ENCODE assay signal across 3 cellular contexts in the genomic region with DNA sequence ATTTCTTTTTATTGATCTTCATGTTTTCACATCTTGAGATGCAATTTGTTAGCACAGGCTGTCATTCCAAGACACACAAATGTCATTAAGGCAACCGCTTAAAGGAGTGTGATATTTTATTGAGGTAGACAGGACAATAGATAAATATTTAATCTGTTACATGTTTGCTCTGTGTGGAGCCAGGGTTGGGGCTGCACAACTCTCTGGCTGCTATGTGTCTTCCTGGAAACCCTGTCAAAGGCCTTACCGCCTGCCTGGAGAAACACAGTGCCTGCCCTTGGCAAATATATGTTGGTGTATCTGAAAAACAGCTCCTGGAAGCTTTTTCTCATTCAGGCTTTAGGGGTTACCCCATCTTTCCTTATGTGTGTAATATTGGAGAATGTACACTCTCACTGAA.
TF ChIP-seq lines count a peak whose summit lies in the region.

No MANE protein-coding gene starts in this region.

TF ChIP-seq in liver, 16 proteins besides CTCF, POLR2A, EP300 and RAD21:
- no peak for TF ChIP-seq YY1 (IDR thresholded peaks at IDR 0.05)
- TF ChIP-seq HNF4A (conservative IDR thresholded peaks at IDR 0.05): peak in 1 of 2 donors; percentile 37
- no peak for TF ChIP-seq EGR1 (IDR thresholded peaks at IDR 0.05; ENCODE audit: low read depth in 2 of 2)
- TF ChIP-seq FOXA2 (IDR thresholded peaks at IDR 0.05): peak; percentile 36
- TF ChIP-seq JUND (IDR thresholded peaks at IDR 0.05): no peak
- TF ChIP-seq HNF4G (IDR thresholded peaks at IDR 0.05): no peak
- no peak for TF ChIP-seq GABPA (IDR thresholded peaks at IDR 0.05 in 1 of 2, conservative IDR thresholded peaks at IDR 0.05 in 1 of 2)
- no peak for TF ChIP-seq FOXA1 (IDR thresholded peaks at IDR 0.05)
- no peak for TF ChIP-seq SP1 (IDR thresholded peaks at IDR 0.05)
- TF ChIP-seq NR2F2 (IDR thresholded peaks at IDR 0.05): no peak
- TF ChIP-seq, protein P1, sequence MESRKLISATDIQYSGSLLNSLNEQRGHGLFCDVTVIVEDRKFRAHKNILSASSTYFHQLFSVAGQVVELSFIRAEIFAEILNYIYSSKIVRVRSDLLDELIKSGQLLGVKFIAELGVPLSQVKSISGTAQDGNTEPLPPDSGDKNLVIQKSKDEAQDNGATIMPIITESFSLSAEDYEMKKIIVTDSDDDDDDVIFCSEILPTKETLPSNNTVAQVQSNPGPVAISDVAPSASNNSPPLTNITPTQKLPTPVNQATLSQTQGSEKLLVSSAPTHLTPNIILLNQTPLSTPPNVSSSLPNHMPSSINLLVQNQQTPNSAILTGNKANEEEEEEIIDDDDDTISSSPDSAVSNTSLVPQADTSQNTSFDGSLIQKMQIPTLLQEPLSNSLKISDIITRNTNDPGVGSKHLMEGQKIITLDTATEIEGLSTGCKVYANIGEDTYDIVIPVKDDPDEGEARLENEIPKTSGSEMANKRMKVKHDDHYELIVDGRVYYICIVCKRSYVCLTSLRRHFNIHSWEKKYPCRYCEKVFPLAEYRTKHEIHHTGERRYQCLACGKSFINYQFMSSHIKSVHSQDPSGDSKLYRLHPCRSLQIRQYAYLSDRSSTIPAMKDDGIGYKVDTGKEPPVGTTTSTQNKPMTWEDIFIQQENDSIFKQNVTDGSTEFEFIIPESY (IDR thresholded peaks at IDR 0.05): no peak
- TF ChIP-seq RXRA (IDR thresholded peaks at IDR 0.05): peak; percentile 49 to 63
- no peak for TF ChIP-seq TAF1 (conservative IDR thresholded peaks at IDR 0.05)
- TF ChIP-seq, protein P2, sequence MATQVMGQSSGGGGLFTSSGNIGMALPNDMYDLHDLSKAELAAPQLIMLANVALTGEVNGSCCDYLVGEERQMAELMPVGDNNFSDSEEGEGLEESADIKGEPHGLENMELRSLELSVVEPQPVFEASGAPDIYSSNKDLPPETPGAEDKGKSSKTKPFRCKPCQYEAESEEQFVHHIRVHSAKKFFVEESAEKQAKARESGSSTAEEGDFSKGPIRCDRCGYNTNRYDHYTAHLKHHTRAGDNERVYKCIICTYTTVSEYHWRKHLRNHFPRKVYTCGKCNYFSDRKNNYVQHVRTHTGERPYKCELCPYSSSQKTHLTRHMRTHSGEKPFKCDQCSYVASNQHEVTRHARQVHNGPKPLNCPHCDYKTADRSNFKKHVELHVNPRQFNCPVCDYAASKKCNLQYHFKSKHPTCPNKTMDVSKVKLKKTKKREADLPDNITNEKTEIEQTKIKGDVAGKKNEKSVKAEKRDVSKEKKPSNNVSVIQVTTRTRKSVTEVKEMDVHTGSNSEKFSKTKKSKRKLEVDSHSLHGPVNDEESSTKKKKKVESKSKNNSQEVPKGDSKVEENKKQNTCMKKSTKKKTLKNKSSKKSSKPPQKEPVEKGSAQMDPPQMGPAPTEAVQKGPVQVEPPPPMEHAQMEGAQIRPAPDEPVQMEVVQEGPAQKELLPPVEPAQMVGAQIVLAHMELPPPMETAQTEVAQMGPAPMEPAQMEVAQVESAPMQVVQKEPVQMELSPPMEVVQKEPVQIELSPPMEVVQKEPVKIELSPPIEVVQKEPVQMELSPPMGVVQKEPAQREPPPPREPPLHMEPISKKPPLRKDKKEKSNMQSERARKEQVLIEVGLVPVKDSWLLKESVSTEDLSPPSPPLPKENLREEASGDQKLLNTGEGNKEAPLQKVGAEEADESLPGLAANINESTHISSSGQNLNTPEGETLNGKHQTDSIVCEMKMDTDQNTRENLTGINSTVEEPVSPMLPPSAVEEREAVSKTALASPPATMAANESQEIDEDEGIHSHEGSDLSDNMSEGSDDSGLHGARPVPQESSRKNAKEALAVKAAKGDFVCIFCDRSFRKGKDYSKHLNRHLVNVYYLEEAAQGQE (IDR thresholded peaks at IDR 0.05): no peak
- TF ChIP-seq, protein P3, sequence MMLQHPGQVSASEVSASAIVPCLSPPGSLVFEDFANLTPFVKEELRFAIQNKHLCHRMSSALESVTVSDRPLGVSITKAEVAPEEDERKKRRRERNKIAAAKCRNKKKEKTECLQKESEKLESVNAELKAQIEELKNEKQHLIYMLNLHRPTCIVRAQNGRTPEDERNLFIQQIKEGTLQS (IDR thresholded peaks at IDR 0.05): no peak
- TF ChIP-seq, protein P4, sequence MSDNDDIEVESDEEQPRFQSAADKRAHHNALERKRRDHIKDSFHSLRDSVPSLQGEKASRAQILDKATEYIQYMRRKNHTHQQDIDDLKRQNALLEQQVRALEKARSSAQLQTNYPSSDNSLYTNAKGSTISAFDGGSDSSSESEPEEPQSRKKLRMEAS (IDR thresholded peaks at IDR 0.05): peak; percentile 58

TF ChIP-seq in HepG2, 621 proteins besides CTCF, POLR2A, EP300 and RAD21:
- TF ChIP-seq ZNF44 (CRISPR knock-in tag; IDR thresholded peaks at IDR 0.05) (no peak), RFX5 (IDR thresholded peaks at IDR 0.05; ENCODE audit: low read depth, low read length) (no peak), ZNF235 (CRISPR knock-in tag; IDR thresholded peaks at IDR 0.05; ENCODE audit: borderline replicate concordance) (no peak), ZNF7 (CRISPR knock-in tag; IDR thresholded peaks at IDR 0.05) (no peak), MYC (CRISPR knock-in tag; IDR thresholded peaks at IDR 0.05; ENCODE audit: borderline replicate concordance) (no peak)
- TF ChIP-seq, protein P5, sequence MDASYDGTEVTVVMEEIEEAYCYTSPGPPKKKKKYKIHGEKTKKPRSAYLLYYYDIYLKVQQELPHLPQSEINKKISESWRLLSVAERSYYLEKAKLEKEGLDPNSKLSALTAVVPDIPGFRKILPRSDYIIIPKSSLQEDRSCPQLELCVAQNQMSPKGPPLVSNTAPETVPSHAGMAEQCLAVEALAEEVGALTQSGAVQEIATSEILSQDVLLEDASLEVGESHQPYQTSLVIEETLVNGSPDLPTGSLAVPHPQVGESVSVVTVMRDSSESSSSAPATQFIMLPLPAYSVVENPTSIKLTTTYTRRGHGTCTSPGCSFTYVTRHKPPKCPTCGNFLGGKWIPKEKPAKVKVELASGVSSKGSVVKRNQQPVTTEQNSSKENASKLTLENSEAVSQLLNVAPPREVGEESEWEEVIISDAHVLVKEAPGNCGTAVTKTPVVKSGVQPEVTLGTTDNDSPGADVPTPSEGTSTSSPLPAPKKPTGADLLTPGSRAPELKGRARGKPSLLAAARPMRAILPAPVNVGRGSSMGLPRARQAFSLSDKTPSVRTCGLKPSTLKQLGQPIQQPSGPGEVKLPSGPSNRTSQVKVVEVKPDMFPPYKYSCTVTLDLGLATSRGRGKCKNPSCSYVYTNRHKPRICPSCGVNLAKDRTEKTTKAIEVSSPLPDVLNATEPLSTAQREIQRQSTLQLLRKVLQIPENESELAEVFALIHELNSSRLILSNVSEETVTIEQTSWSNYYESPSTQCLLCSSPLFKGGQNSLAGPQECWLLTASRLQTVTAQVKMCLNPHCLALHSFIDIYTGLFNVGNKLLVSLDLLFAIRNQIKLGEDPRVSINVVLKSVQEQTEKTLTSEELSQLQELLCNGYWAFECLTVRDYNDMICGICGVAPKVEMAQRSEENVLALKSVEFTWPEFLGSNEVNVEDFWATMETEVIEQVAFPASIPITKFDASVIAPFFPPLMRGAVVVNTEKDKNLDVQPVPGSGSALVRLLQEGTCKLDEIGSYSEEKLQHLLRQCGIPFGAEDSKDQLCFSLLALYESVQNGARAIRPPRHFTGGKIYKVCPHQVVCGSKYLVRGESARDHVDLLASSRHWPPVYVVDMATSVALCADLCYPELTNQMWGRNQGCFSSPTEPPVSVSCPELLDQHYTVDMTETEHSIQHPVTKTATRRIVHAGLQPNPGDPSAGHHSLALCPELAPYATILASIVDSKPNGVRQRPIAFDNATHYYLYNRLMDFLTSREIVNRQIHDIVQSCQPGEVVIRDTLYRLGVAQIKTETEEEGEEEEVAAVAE (CRISPR knock-in tag; IDR thresholded peaks at IDR 0.05; ENCODE audit: borderline replicate concordance): no peak

TF ChIP-seq in SK-N-SH, 30 proteins besides CTCF, POLR2A, EP300 and RAD21:
- TF ChIP-seq, protein P6, sequence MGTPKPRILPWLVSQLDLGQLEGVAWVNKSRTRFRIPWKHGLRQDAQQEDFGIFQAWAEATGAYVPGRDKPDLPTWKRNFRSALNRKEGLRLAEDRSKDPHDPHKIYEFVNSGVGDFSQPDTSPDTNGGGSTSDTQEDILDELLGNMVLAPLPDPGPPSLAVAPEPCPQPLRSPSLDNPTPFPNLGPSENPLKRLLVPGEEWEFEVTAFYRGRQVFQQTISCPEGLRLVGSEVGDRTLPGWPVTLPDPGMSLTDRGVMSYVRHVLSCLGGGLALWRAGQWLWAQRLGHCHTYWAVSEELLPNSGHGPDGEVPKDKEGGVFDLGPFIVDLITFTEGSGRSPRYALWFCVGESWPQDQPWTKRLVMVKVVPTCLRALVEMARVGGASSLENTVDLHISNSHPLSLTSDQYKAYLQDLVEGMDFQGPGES (IDR thresholded peaks at IDR 0.05; ENCODE audit: low read depth, low read length): no peak
- TF ChIP-seq SIN3A (IDR thresholded peaks at IDR 0.05; ENCODE audit: borderline replicate concordance, low read depth, low read length) (no peak), MEF2A (IDR thresholded peaks at IDR 0.05; ENCODE audit: borderline replicate concordance, low read depth) (no peak), TAF1 (IDR thresholded peaks at IDR 0.05; ENCODE audit: borderline replicate concordance, low read depth, low read length) (no peak), JUND (IDR thresholded peaks at IDR 0.05) (no peak), RCOR1 (IDR thresholded peaks at IDR 0.05; ENCODE audit: low read length) (no peak), ELF1 (IDR thresholded peaks at IDR 0.05) (no peak), GATA2 (CRISPR knock-in tag; IDR thresholded peaks at IDR 0.05) (no peak)
